ENCODE assay signal across 15 cellular contexts in the genomic region with DNA sequence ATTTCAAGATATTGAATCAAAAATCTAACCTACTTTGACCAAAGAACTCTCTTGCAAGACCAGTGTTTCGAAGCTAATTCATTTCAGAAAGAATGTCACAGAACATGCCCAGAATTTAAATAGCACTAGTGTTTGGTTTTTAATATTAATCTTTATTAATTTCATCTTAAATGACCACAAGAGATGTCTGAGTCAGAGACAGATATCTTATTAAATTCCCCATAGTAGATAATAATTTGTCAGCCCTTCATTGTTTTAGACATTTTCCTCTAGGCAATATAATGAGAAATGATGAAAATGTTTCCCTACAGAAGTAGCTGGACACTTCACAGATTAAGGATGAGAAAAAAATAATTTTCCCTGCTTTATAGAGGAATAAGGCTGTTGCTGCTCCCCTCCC.
DNase-seq lines count a peak whose midpoint lies in the region; ATAC-seq and TF ChIP-seq lines count a peak whose summit lies in the region.
"Had no signal": no experiment of that assay in that cellular context is flagged by ENCODE, and none has a peak within 500 bp of the region (broad histone marks: within the 10 kb centered on the region; RNA-seq: fewer than 3 reads in every experiment).

No MANE protein-coding gene starts in this region.

- no TSS peak for BruUV-seq in HCT116 (replicated peaks; lab: Mats Ljungman, UMichigan)
- BruUV-seq in A673 (replicated peaks; lab: Mats Ljungman, UMichigan), result no TSS peak

- intact Hi-C loops in HCT116 (cut with micrococcal nuclease), result no loop called here
- intact Hi-C loops in A673 (cut with micrococcal nuclease; ENCODE audit: unreplicated experiment), result loop anchor here (5.0 kb wide), 1 partner anchor 224 kb away; no protein-coding TSS in a partner anchor
- intact Hi-C loops in CD8-positive, alpha-beta T cell (cut with DNase I, micrococcal nuclease), result no loop called here

- H3K27ac Mint-ChIP-seq in CD8-positive, alpha-beta T cell, result no peak overlapping the region
- H3K27ac Mint-ChIP-seq: CD4-positive, alpha-beta memory T cell had no signal

- H3K4me3 Mint-ChIP-seq in CD8-positive, alpha-beta T cell, result no peak overlapping the region
- H3K4me3 Mint-ChIP-seq: CD4-positive, alpha-beta memory T cell had no signal

- no peaks in the 10 kb centered on the region for H3K36me3 Mint-ChIP-seq in CD8-positive, alpha-beta T cell
- H3K36me3 Mint-ChIP-seq: CD4-positive, alpha-beta memory T cell had no signal

- no peak overlapping the region for H3K27ac ChIP-seq in HCT116 (ENCODE audit: low read depth, low read length)
- peak overlapping the region; percentile 39 to 69; a peak in 3 of 4 replicates for H3K27ac ChIP-seq in SK-N-SH (ENCODE audit: low read depth in 2 of 2, low read length in 1 of 2)
- peak overlapping the region; percentile 76 for H3K27ac ChIP-seq in epithelial cell of prostate
- no peak overlapping the region for H3K27ac ChIP-seq in A673 (ENCODE audit: low read depth, low read length, poor library complexity, severe bottlenecking)
- H3K27ac ChIP-seq in CD8-positive, alpha-beta T cell (ENCODE audit: low read depth, low read length), result no peak overlapping the region
- H3K27ac ChIP-seq: A549 had no signal

- H2AFZ ChIP-seq in HCT116 (ENCODE audit: low read depth, low read length, poor library complexity, severe bottlenecking) (peak overlapping the region; percentile 90), SK-N-SH (ENCODE audit: low read depth) (peak overlapping the region; percentile 34; the same call in 1 of the 2 replicates)

- RAD21 ChIA-PET in HCT116 (lab: Charles Lee; ENCODE audit: low non-redundant PET in 1 of 2, low total read pairs in 2 of 2, uncharacterized antibody in 2 of 2, unreplicated experiment in 2 of 2), result no interaction called here

- H3K27me3 Mint-ChIP-seq in CD8-positive, alpha-beta T cell (ENCODE audit: low read depth), result no peaks in the 10 kb centered on the region
- H3K27me3 Mint-ChIP-seq: CD4-positive, alpha-beta memory T cell had no signal

- no peaks in the 10 kb centered on the region for H3K4me1 Mint-ChIP-seq in CD8-positive, alpha-beta T cell (ENCODE audit: low read depth)
- H3K4me1 Mint-ChIP-seq: CD4-positive, alpha-beta memory T cell had no signal

- no peak for TF ChIP-seq EP300 in SK-N-SH (IDR thresholded peaks at IDR 0.05; ENCODE audit: borderline replicate concordance in 1 of 2, low read depth in 1 of 2, low read length in 1 of 2)

- peaks cover 11% of the 10 kb centered on the region for H3K9me3 Mint-ChIP-seq in CD8-positive, alpha-beta T cell

- H3K9me2 ChIP-seq in HCT116 (ENCODE audit: insufficient read depth), result no peaks in the 10 kb centered on the region; the same call in 1 of the 2 replicates
- H3K9me2 ChIP-seq in SK-N-SH, result no peaks in the 10 kb centered on the region

- TF ChIP-seq CTCF in HCT116 (IDR thresholded peaks at IDR 0.05 in 2 of 3, conservative IDR thresholded peaks at IDR 0.05 in 1 of 3; ENCODE audit: borderline replicate concordance in 1 of 3, insufficient read depth in 1 of 3, low read depth in 2 of 3, low read length in 2 of 3) (no peak), SK-N-SH (IDR thresholded peaks at IDR 0.05) (no peak), A673 (conservative IDR thresholded peaks at IDR 0.05; ENCODE audit: low read depth, low read length) (no peak)
- TF ChIP-seq CTCF in CD8-positive, alpha-beta T cell (IDR thresholded peaks at IDR 0.05), result no peak

- H3K4me1 ChIP-seq in HCT116 (ENCODE audit: control insufficient read depth in 1 of 2, insufficient read depth in 2 of 2, low read length in 2 of 2) (peaks cover 0 to 32% of the 10 kb centered on the region in 2 experiments; a peak in 2 of 4 replicates), SK-N-SH (ENCODE audit: control insufficient read depth in 1 of 2, insufficient read depth in 2 of 2, low read depth in 1 of 2, low read length in 1 of 2) (peaks cover 0 to 7% of the 10 kb centered on the region in 2 experiments; a peak in 1 of 4 replicates), A673 (ENCODE audit: insufficient read depth, low read length, poor library complexity, severe bottlenecking) (peaks cover 23% of the 10 kb centered on the region)
- no peaks in the 10 kb centered on the region for H3K4me1 ChIP-seq in CD8-positive, alpha-beta T cell (ENCODE audit: insufficient read depth, low read length)
- H3K4me1 ChIP-seq: Caco-2, HAP-1 had no signal

- no peaks in the 10 kb centered on the region; the same call in 1 of the 2 replicates for H4K20me1 ChIP-seq in HCT116 (ENCODE audit: insufficient read depth)
- H4K20me1 ChIP-seq in SK-N-SH (ENCODE audit: insufficient read depth), result no peaks in the 10 kb centered on the region

- no peaks in the 10 kb centered on the region for H3K27me3 ChIP-seq in HCT116 (ENCODE audit: insufficient read depth, low read length)
- H3K27me3 ChIP-seq in SK-N-SH (ENCODE audit: insufficient read depth), result no peaks in the 10 kb centered on the region
- no peaks in the 10 kb centered on the region for H3K27me3 ChIP-seq in A673 (replicated peaks; ENCODE audit: insufficient read depth, low read depth, low read length, poor library complexity)
- H3K27me3 ChIP-seq in CD8-positive, alpha-beta T cell (ENCODE audit: insufficient read depth, low read length), result no peaks in the 10 kb centered on the region

- TF ChIP-seq POLR2A in HCT116 (IDR thresholded peaks at IDR 0.05; ENCODE audit: borderline replicate concordance, extremely low read depth, insufficient read depth, insufficient read length), result no peak

- H3K9me3 ChIP-seq in HCT116 (ENCODE audit: control insufficient read depth in 1 of 2, insufficient read depth in 1 of 2, low read depth in 1 of 2, low read length in 2 of 2) (no peaks in the 10 kb centered on the region), SK-N-SH (no peaks in the 10 kb centered on the region), A673 (ENCODE audit: low read depth, low read length, poor library complexity, severe bottlenecking) (no peaks in the 10 kb centered on the region)
- H3K9me3 ChIP-seq in CD8-positive, alpha-beta T cell (ENCODE audit: low read length), result no peaks in the 10 kb centered on the region
- H3K9me3 ChIP-seq: A549, Caco-2, HAP-1 had no signal

- DNase-seq in HCT116 (ENCODE audit: low read depth, low spot score) (no peak), SK-N-SH (no peak), epithelial cell of prostate (ENCODE audit: low read depth, low spot score) (no peak), A673 (ENCODE audit: low spot score) (no peak), activated T-cell treated with anti-CD3 and anti-CD28 coated beads for 4 hours (no peak)
- DNase-seq in CD8-positive, alpha-beta T cell, result no peak
- DNase-seq: 8988T; C1 segment of cervical spinal cord; Caco-2; CD4-positive, alpha-beta memory T cell; DMS153; DND-41; GOT3 had no signal

- TF ChIP-seq RAD21 in HCT116 (IDR thresholded peaks at IDR 0.05; ENCODE audit: low read depth) (no peak), SK-N-SH (IDR thresholded peaks at IDR 0.05; ENCODE audit: low read length) (no peak)

- CTCF ChIA-PET in HCT116 (lab: Charles Lee), result no interaction called here
- CTCF ChIA-PET in SK-N-SH (lab: Yijun Ruan, JAX), result interaction anchor here (1.1 kb wide), 1 partner anchor 15 kb away, joined by 3 read pairs; no protein-coding TSS in a partner anchor
- CTCF ChIA-PET in A673 (lab: Charles Lee), result no interaction called here
- CTCF ChIA-PET in CD8-positive, alpha-beta T cell (lab: Charles Lee), result no interaction called here

- no peak overlapping the region for H3K4me3 ChIP-seq in HCT116 (replicated peaks in 1 of 2; ENCODE audit: low read depth in 1 of 2, low read length in 2 of 2)
- peak overlapping the region in 1 of 2 experiments; percentile 17; a peak in 1 of 4 replicates for H3K4me3 ChIP-seq in SK-N-SH (ENCODE audit: low read depth in 2 of 2, low read length in 1 of 2)
- no peak overlapping the region for H3K4me3 ChIP-seq in A673 (ENCODE audit: low read depth, low read length, poor library complexity, severe bottlenecking)
- no peak overlapping the region for H3K4me3 ChIP-seq in CD8-positive, alpha-beta T cell (ENCODE audit: low read depth, low read length)
- H3K4me3 ChIP-seq: A549, HAP-1 had no signal

- POLR2A ChIA-PET in HCT116 (lab: Charles Lee) (no interaction called here), SK-N-SH (lab: Yijun Ruan, JAX) (no interaction called here), A673 (lab: Charles Lee; ENCODE audit: low non-redundant PET) (no interaction called here)
- POLR2A ChIA-PET in CD8-positive, alpha-beta T cell (lab: Charles Lee), result no interaction called here

- no peak for ATAC-seq in HCT116
- ATAC-seq in CD8-positive, alpha-beta T cell, result no peak

- no peaks in the 10 kb centered on the region for H3K36me3 ChIP-seq in HCT116 (ENCODE audit: control insufficient read depth in 1 of 2, insufficient read depth in 2 of 2, low read length in 2 of 2)
- no peaks in the 10 kb centered on the region for H3K36me3 ChIP-seq in SK-N-SH (replicated peaks in 1 of 2; ENCODE audit: control insufficient read depth in 1 of 2, insufficient read depth in 2 of 2, low read length in 1 of 2)
- no peaks in the 10 kb centered on the region for H3K36me3 ChIP-seq in A673 (ENCODE audit: insufficient read depth, low read length, poor library complexity, severe bottlenecking)
- no peaks in the 10 kb centered on the region for H3K36me3 ChIP-seq in CD8-positive, alpha-beta T cell (ENCODE audit: insufficient read depth, low read length)
- H3K36me3 ChIP-seq: HAP-1 had no signal

- peaks cover 18% of the 10 kb centered on the region for H3F3A ChIP-seq in SK-N-SH (replicated peaks; ENCODE audit: insufficient read depth)

- no peaks in the 10 kb centered on the region for H3K79me2 ChIP-seq in HCT116 (ENCODE audit: insufficient read depth, low read length)
- no peaks in the 10 kb centered on the region for H3K79me2 ChIP-seq in SK-N-SH (ENCODE audit: insufficient read depth)

- WGBS in SK-N-SH (ENCODE audit: low lambda C conversion rate), result 63% methylated on average over 1 of the region's 1 CpG

- H3K9ac ChIP-seq in HCT116 (ENCODE audit: low read length) (no peak overlapping the region), SK-N-SH (no peak overlapping the region)

- peak overlapping the region; percentile 56 for H3K4me2 ChIP-seq in HCT116 (ENCODE audit: low read length)
- H3K4me2 ChIP-seq in SK-N-SH, result peak overlapping the region; percentile 4; the same call in 1 of the 2 replicates

TF ChIP-seq in HCT116, 20 proteins besides CTCF, POLR2A, EP300 and RAD21 (continues in another document):
- TF ChIP-seq ELF1 (IDR thresholded peaks at IDR 0.05; ENCODE audit: borderline replicate concordance, low read depth), result no peak
- no peak for TF ChIP-seq POLR2AphosphoS5 (IDR thresholded peaks at IDR 0.05; ENCODE audit: low read depth, low read length)
- no peak for TF ChIP-seq JUND (IDR thresholded peaks at IDR 0.05)
- no peak for TF ChIP-seq EZH2phosphoT487 (IDR thresholded peaks at IDR 0.05; ENCODE audit: borderline replicate concordance)
- no peak for TF ChIP-seq YY1 (IDR thresholded peaks at IDR 0.05; ENCODE audit: extremely low read depth, insufficient replicate concordance, low read depth, low read length)

Comparison
In these comparisons a context has a peak if more than half of its experiments do, and no peak if none do; other contexts are left out.
1. H3K27ac ChIP-seq: peak in SK-N-SH (2 of 2) and epithelial cell of prostate (single experiment); none in HCT116 (single experiment), A673 (single experiment) and CD8-positive, alpha-beta T cell (single experiment).